ENCODE assay signal across 14 cellular contexts in genomic region chr2:10814571-10815331, GRCh38. TPM values are rescaled to one million over a fixed set of nuclear protein-coding genes. Genes with fewer than 3 reads are reported as not detected.
DNase-seq lines count a peak whose midpoint lies in the region; ATAC-seq, FAIRE-seq and TF ChIP-seq lines count a peak whose summit lies in the region.
"Had no signal": no experiment of that assay in that cellular context is flagged by ENCODE, and none has a peak within 500 bp of the region (broad histone marks: within the 10 kb centered on the region; RNA-seq: fewer than 3 reads in every experiment).

No MANE protein-coding gene starts in this region.

- CTCF ChIA-PET in HCT116 (lab: Charles Lee) = no interaction called here
- CTCF ChIA-PET in HEK293T (lab: Yijun Ruan, JAX) = no interaction called here

- H3K27ac Mint-ChIP-seq in CD4-positive, CD25-positive, alpha-beta regulatory T cell = peak overlapping the region in 1 of 3 donors; percentile 32
- H3K27ac Mint-ChIP-seq in astrocyte (ENCODE audit: unreplicated experiment) = no peak overlapping the region
- H3K27ac Mint-ChIP-seq in naive thymus-derived CD8-positive, alpha-beta T cell = peak overlapping the region in 1 of 10 donors; percentile 60

- no peaks in the 10 kb centered on the region for H3K36me3 Mint-ChIP-seq in CD4-positive, CD25-positive, alpha-beta regulatory T cell
- H3K36me3 Mint-ChIP-seq in astrocyte (ENCODE audit: low read depth, unreplicated experiment) = no peaks in the 10 kb centered on the region
- no peaks in the 10 kb centered on the region for H3K36me3 Mint-ChIP-seq in naive thymus-derived CD8-positive, alpha-beta T cell

- no TSS peak for BruUV-seq in HCT116 (replicated peaks; lab: Mats Ljungman, UMichigan)

- TF ChIP-seq RAD21 in HCT116 (IDR thresholded peaks at IDR 0.05; ENCODE audit: low read depth) = no peak

- no peak overlapping the region for H3K4me3 ChIP-seq in CD4-positive, CD25-positive, alpha-beta regulatory T cell (ENCODE audit: low read depth, low read length)
- no peak overlapping the region for H3K4me3 ChIP-seq in HCT116 (replicated peaks in 1 of 2; ENCODE audit: low read depth in 1 of 2, low read length in 2 of 2)
- no peak overlapping the region for H3K4me3 ChIP-seq in astrocyte (ENCODE audit: insufficient read depth, low read depth, low read length)
- H3K4me3 ChIP-seq: stomach had no signal

- POLR2A ChIA-PET in HCT116 (lab: Charles Lee) (no interaction called here), HEK293T (lab: Yijun Ruan, JAX) (no interaction called here)
- POLR2A ChIA-PET in naive thymus-derived CD8-positive, alpha-beta T cell (lab: Charles Lee) = no interaction called here

- no peak for TF ChIP-seq POLR2A in HCT116 (IDR thresholded peaks at IDR 0.05; ENCODE audit: borderline replicate concordance, extremely low read depth, insufficient read depth, insufficient read length)

- H3K27me3 ChIP-seq in CD4-positive, CD25-positive, alpha-beta regulatory T cell (ENCODE audit: control insufficient read depth, insufficient read depth, low read length) = no peaks in the 10 kb centered on the region
- no peaks in the 10 kb centered on the region for H3K27me3 ChIP-seq in HCT116 (ENCODE audit: insufficient read depth, low read length)
- peaks cover 2% of the 10 kb centered on the region for H3K27me3 ChIP-seq in astrocyte (ENCODE audit: insufficient read depth, low read length)
- H3K27me3 ChIP-seq: stomach had no signal

- H4K20me1 ChIP-seq in HCT116 (ENCODE audit: insufficient read depth) = no peaks in the 10 kb centered on the region
- peaks cover 21% of the 10 kb centered on the region for H4K20me1 ChIP-seq in astrocyte (ENCODE audit: insufficient read depth, low read length)

- peaks cover 11 to 29% (median 19%) of the 10 kb centered on the region in 4 donors for H3K4me1 Mint-ChIP-seq in CD4-positive, CD25-positive, alpha-beta regulatory T cell
- peaks cover 15% of the 10 kb centered on the region for H3K4me1 Mint-ChIP-seq in astrocyte (ENCODE audit: low read depth, unreplicated experiment)
- peaks cover 10 to 22% (median 20%) of the 10 kb centered on the region in 4 donors for H3K4me1 Mint-ChIP-seq in naive thymus-derived CD8-positive, alpha-beta T cell

- TF ChIP-seq CTCF in HCT116 (IDR thresholded peaks at IDR 0.05 in 2 of 3, conservative IDR thresholded peaks at IDR 0.05 in 1 of 3; ENCODE audit: borderline replicate concordance in 1 of 3, insufficient read depth in 1 of 3, low read depth in 2 of 3, low read length in 2 of 3) (no peak), astrocyte (IDR thresholded peaks at IDR 0.05; ENCODE audit: insufficient read depth, low read depth, low read length) (no peak)

- H2AFZ ChIP-seq in HCT116 (ENCODE audit: low read depth, low read length, poor library complexity, severe bottlenecking) (peak overlapping the region; percentile 9), astrocyte (ENCODE audit: low read depth, low read length) (peak overlapping the region; percentile 69)

- no peaks in the 10 kb centered on the region for H3K9me3 ChIP-seq in CD4-positive, CD25-positive, alpha-beta regulatory T cell (ENCODE audit: control insufficient read depth in 2 of 2, low read length in 2 of 2)
- H3K9me3 ChIP-seq in HCT116 (ENCODE audit: control insufficient read depth in 1 of 2, insufficient read depth in 1 of 2, low read depth in 1 of 2, low read length in 2 of 2) (no peaks in the 10 kb centered on the region), astrocyte (ENCODE audit: insufficient read depth, low read depth, low read length) (no peaks in the 10 kb centered on the region)
- H3K9me3 ChIP-seq: stomach had no signal

- H3K36me3 ChIP-seq in CD4-positive, CD25-positive, alpha-beta regulatory T cell (ENCODE audit: control insufficient read depth, insufficient read depth, low read length) = no peaks in the 10 kb centered on the region
- H3K36me3 ChIP-seq in HCT116 (ENCODE audit: control insufficient read depth in 1 of 2, insufficient read depth in 2 of 2, low read length in 2 of 2) = peaks cover 0 to 8% of the 10 kb centered on the region in 2 experiments; a peak in 3 of 4 replicates
- H3K36me3 ChIP-seq in astrocyte (ENCODE audit: insufficient read depth, low read length) = no peaks in the 10 kb centered on the region
- H3K36me3 ChIP-seq: stomach had no signal

- H3K9ac ChIP-seq in HCT116 (ENCODE audit: low read length) (no peak overlapping the region), astrocyte (ENCODE audit: low read length) (no peak overlapping the region)

- H3K4me1 ChIP-seq in CD4-positive, CD25-positive, alpha-beta regulatory T cell (ENCODE audit: control insufficient read depth, insufficient read depth, low read length, poor library complexity, severe bottlenecking) = peaks cover 27% of the 10 kb centered on the region
- H3K4me1 ChIP-seq in HCT116 (ENCODE audit: control insufficient read depth in 1 of 2, insufficient read depth in 2 of 2, low read length in 2 of 2) = peaks cover 5 to 33% of the 10 kb centered on the region in 2 experiments; a peak in 3 of 4 replicates
- H3K4me1 ChIP-seq in astrocyte (ENCODE audit: insufficient read depth, low read length) = peaks cover 11% of the 10 kb centered on the region

- H3K79me2 ChIP-seq in HCT116 (ENCODE audit: insufficient read depth, low read length) (peaks cover 27% of the 10 kb centered on the region), astrocyte (ENCODE audit: insufficient read depth, low read length) (peaks cover 27% of the 10 kb centered on the region)

- no peak for ATAC-seq in CD4-positive, CD25-positive, alpha-beta regulatory T cell (ENCODE audit: low read depth in 2 of 2)
- ATAC-seq in HCT116 = no peak
- ATAC-seq in naive thymus-derived CD8-positive, alpha-beta T cell = no peak
- ATAC-seq in GM18870 (IDR thresholded peaks at IDR 0.05; ENCODE audit: unreplicated experiment) = no peak
- ATAC-seq: activated CD4-positive, alpha-beta T cell treated with anti-CD3 and anti-CD28 coated beads for 36 hours had no signal

- intact Hi-C loops in HCT116 (cut with micrococcal nuclease) = loop anchor here (5.0 kb wide), 1 partner anchor 107 kb away; no protein-coding TSS in a partner anchor
- intact Hi-C loops in posterior cingulate gyrus (cut with DNase I) = no loop called here

- H3K9me3 Mint-ChIP-seq in CD4-positive, CD25-positive, alpha-beta regulatory T cell = no peaks in the 10 kb centered on the region
- H3K9me3 Mint-ChIP-seq in astrocyte (ENCODE audit: unreplicated experiment) = peaks cover 2% of the 10 kb centered on the region
- no peaks in the 10 kb centered on the region for H3K9me3 Mint-ChIP-seq in naive thymus-derived CD8-positive, alpha-beta T cell

- RAD21 ChIA-PET in HCT116 (lab: Charles Lee; ENCODE audit: low non-redundant PET in 1 of 2, low total read pairs in 2 of 2, uncharacterized antibody in 2 of 2, unreplicated experiment in 2 of 2) = no interaction called here

- no peak overlapping the region for H3K27ac ChIP-seq in CD4-positive, CD25-positive, alpha-beta regulatory T cell (ENCODE audit: insufficient read depth, low read length, poor library complexity, severe bottlenecking)
- H3K27ac ChIP-seq in HCT116 (ENCODE audit: low read depth, low read length) (no peak overlapping the region), astrocyte (ENCODE audit: low read depth, low read length) (no peak overlapping the region)
- H3K27ac ChIP-seq: stomach had no signal

- no peak for DNase-seq in CD4-positive, CD25-positive, alpha-beta regulatory T cell
- DNase-seq in HCT116 (ENCODE audit: low read depth, low spot score) (no peak), astrocyte (ENCODE audit: low read depth) (no peak), posterior cingulate gyrus (no peak), HEK293T (ENCODE audit: extremely low spot score) (no peak)
- no peak for DNase-seq in naive thymus-derived CD8-positive, alpha-beta T cell
- no peak for DNase-seq in stimulated activated CD4-positive, alpha-beta T cell treated with anti-CD3 and anti-CD28 coated beads, Interleukin-4, amount 100 ng/mL, for 4 hours
- DNase-seq: activated CD4-positive, alpha-beta T cell treated with anti-CD3 and anti-CD28 coated beads for 36 hours; activated naive CD4-positive, alpha-beta T cell treated with anti-CD3 and anti-CD28 coated beads, Interleukin-2, amount 50 U/mL, for 16 hours; DMS53; NCI-H2029; stomach had no signal

- peak overlapping the region in 3 of 4 donors; percentile 40 to 73 (median 64) for H3K4me3 Mint-ChIP-seq in CD4-positive, CD25-positive, alpha-beta regulatory T cell
- H3K4me3 Mint-ChIP-seq in astrocyte (ENCODE audit: unreplicated experiment) = no peak overlapping the region
- peak overlapping the region in 8 of 10 donors; percentile 22 to 86 (median 54) for H3K4me3 Mint-ChIP-seq in naive thymus-derived CD8-positive, alpha-beta T cell
- H3K4me3 Mint-ChIP-seq: activated CD4-positive, alpha-beta T cell treated with anti-CD3 and anti-CD28 coated beads for 36 hours had no signal

- no peaks in the 10 kb centered on the region for H3K9me2 ChIP-seq in HCT116 (ENCODE audit: insufficient read depth)

- H3K4me2 ChIP-seq in HCT116 (ENCODE audit: low read length) (no peak overlapping the region), astrocyte (ENCODE audit: low read length) (no peak overlapping the region)

- no peak for FAIRE-seq in astrocyte (lab: Jason Lieb, UNC)
- FAIRE-seq: RCC 7860 had no signal

- H3K27me3 Mint-ChIP-seq in CD4-positive, CD25-positive, alpha-beta regulatory T cell = peaks cover 17% of the 10 kb centered on the region
- peaks cover 11% of the 10 kb centered on the region for H3K27me3 Mint-ChIP-seq in astrocyte (ENCODE audit: low read depth, unreplicated experiment)
- H3K27me3 Mint-ChIP-seq in naive thymus-derived CD8-positive, alpha-beta T cell = peaks cover 0 to 4% (median 4%) of the 10 kb centered on the region in 5 donors

TF ChIP-seq in HCT116, 20 proteins besides CTCF, POLR2A, EP300 and RAD21 (continues in another document):
- TF ChIP-seq SRF (IDR thresholded peaks at IDR 0.05; ENCODE audit: low read depth) = no peak
- no peak for TF ChIP-seq JUND (IDR thresholded peaks at IDR 0.05)
- TF ChIP-seq EGR1 (IDR thresholded peaks at IDR 0.05; ENCODE audit: low read depth) = no peak
- no peak for TF ChIP-seq SP1 (IDR thresholded peaks at IDR 0.05; ENCODE audit: low read depth)
- TF ChIP-seq FOSL1 (IDR thresholded peaks at IDR 0.05; ENCODE audit: low read depth) = no peak

TF ChIP-seq in HEK293T, 16 proteins besides CTCF, POLR2A, EP300 and RAD21 (continues in another document):
- TF ChIP-seq ZNF384 (IDR thresholded peaks at IDR 0.05) = no peak
- no peak for TF ChIP-seq ELF4 (IDR thresholded peaks at IDR 0.05)
- TF ChIP-seq FOXM1 (IDR thresholded peaks at IDR 0.05; ENCODE audit: borderline replicate concordance) = no peak
- no peak for TF ChIP-seq SP1 (IDR thresholded peaks at IDR 0.05)
- no peak for TF ChIP-seq L3MBTL2 (conservative IDR thresholded peaks at IDR 0.05)
- no peak for TF ChIP-seq HDGF (IDR thresholded peaks at IDR 0.05; ENCODE audit: borderline replicate concordance)
- TF ChIP-seq FOXK2 (IDR thresholded peaks at IDR 0.05) = no peak

RNA-seq across cellular contexts. Expression of gene PDIA6, which starts 2.2 kb away (rescaled TPM):
- 48.0 TPM for total RNA-seq in CD4-positive, CD25-positive, alpha-beta regulatory T cell
- 100 to 1,000 TPM; 115 to 186 (median 136) TPM for polyA plus RNA-seq in CD4-positive, CD25-positive, alpha-beta regulatory T cell
- total RNA-seq in HCT116 (2021; ENCODE audit: unreplicated experiment) (149 TPM), astrocyte (346 and 358 TPM in 2 replicates)
- polyA plus RNA-seq in HCT116 (2012) = 122 and 137 TPM in 2 replicates
- total RNA-seq in naive thymus-derived CD8-positive, alpha-beta T cell = 10 to 100 TPM; 30.9 to 34.7 TPM
- polyA plus RNA-seq in naive thymus-derived CD8-positive, alpha-beta T cell = 100 to 1,000 TPM in 1 of 3 donors, 10 to 100 TPM in 2; 64.1 to 126 (median 99.2) TPM
